ENCODE assay signal across 8 cellular contexts in genomic region chr3:141454906-141455602, GRCh38. TPM values are rescaled to one million over a fixed set of nuclear protein-coding genes. Genes with fewer than 3 reads are reported as not detected.
DNase-seq lines count a peak whose midpoint lies in the region; ATAC-seq and TF ChIP-seq lines count a peak whose summit lies in the region.

No MANE protein-coding gene starts in this region.

- no peaks in the 10 kb centered on the region for H3K9me3 ChIP-seq in PC-3 (ENCODE audit: low read length)

- H3K36me3 ChIP-seq in PC-3 (ENCODE audit: low read depth, low read length): no peaks in the 10 kb centered on the region

- no peaks in the 10 kb centered on the region for H3K27me3 ChIP-seq in PC-3 (ENCODE audit: low read length)

- H3K27ac Mint-ChIP-seq in brain: no peak overlapping the region
- H3K27ac Mint-ChIP-seq in stimulated activated effector memory CD8-positive, alpha-beta T cell treated with anti-CD3 and anti-CD28 coated beads, Interleukin-12 subunit alpha, Interleukin-12 subunit beta, amount 100 ng/mL, for 72 hours: no peak overlapping the region

- POLR2A ChIA-PET in PC-3 (lab: Charles Lee; ENCODE audit: unreplicated experiment): interaction anchor here (1.0 kb wide), 1 partner anchor 143 kb away, joined by 3 read pairs; no protein-coding TSS in a partner anchor

- peak overlapping the region; percentile 41 for H3K4me3 ChIP-seq in LNCaP clone FGC (ENCODE audit: low read depth, low read length)
- peak overlapping the region; percentile 44 for H3K4me3 ChIP-seq in PC-3 (ENCODE audit: low read length)

- H3K4me3 Mint-ChIP-seq in brain: no peak overlapping the region
- no peak overlapping the region for H3K4me3 Mint-ChIP-seq in stimulated activated effector memory CD8-positive, alpha-beta T cell treated with anti-CD3 and anti-CD28 coated beads, Interleukin-12 subunit alpha, Interleukin-12 subunit beta, amount 100 ng/mL, for 72 hours

- ATAC-seq in GM19468 (IDR thresholded peaks at IDR 0.05; ENCODE audit: extremely low read depth, unreplicated experiment) (peak; percentile 31), PC-3 (peak; percentile 72), HG03139 (IDR thresholded peaks at IDR 0.05; ENCODE audit: unreplicated experiment) (no peak)
- ATAC-seq in stimulated activated effector memory CD8-positive, alpha-beta T cell treated with anti-CD3 and anti-CD28 coated beads, Interleukin-12 subunit alpha, Interleukin-12 subunit beta, amount 100 ng/mL, for 72 hours: peak; percentile 93

- H3K9me3 Mint-ChIP-seq in brain: no peaks in the 10 kb centered on the region
- no peaks in the 10 kb centered on the region for H3K9me3 Mint-ChIP-seq in stimulated activated effector memory CD8-positive, alpha-beta T cell treated with anti-CD3 and anti-CD28 coated beads, Interleukin-12 subunit alpha, Interleukin-12 subunit beta, amount 100 ng/mL, for 72 hours

- H3F3A ChIP-seq in PC-3 (ENCODE audit: low read length, unreplicated experiment): no peaks in the 10 kb centered on the region

- H3K79me2 ChIP-seq in PC-3 (ENCODE audit: low read length): no peaks in the 10 kb centered on the region

- peak overlapping the region; percentile 82 for H2AFZ ChIP-seq in PC-3 (ENCODE audit: low read length)

- peaks cover 20% of the 10 kb centered on the region for H3K4me1 ChIP-seq in PC-3 (ENCODE audit: insufficient read depth, low read length)

- H3K9ac ChIP-seq in PC-3 (ENCODE audit: low read length): no peak overlapping the region

- no peaks in the 10 kb centered on the region for H4K20me1 ChIP-seq in PC-3 (ENCODE audit: low read length)

- no peaks in the 10 kb centered on the region for H3K9me2 ChIP-seq in PC-3 (replicated peaks; ENCODE audit: low read length)

- intact Hi-C loops in PC-3 (cut with micrococcal nuclease): loop anchor here (2.0 kb wide), 1 partner anchor 152 kb away; no protein-coding TSS in a partner anchor

- DNase-seq in DMS153 (lab: John Stamatoyannopoulos, UW): peak; percentile 72
- DNase-seq in LNCaP clone FGC (ENCODE audit: low read depth): peak; percentile 75
- DNase-seq in PC-3: peak; percentile 87
- DNase-seq in iPS-NIHi7 (ENCODE audit: extremely low spot score): peak; percentile 87
- peak in 1 of 2 donors; percentile 61 for DNase-seq in stimulated activated effector memory CD8-positive, alpha-beta T cell treated with anti-CD3 and anti-CD28 coated beads, Interleukin-12 subunit alpha, Interleukin-12 subunit beta, amount 100 ng/mL, for 72 hours (ENCODE audit: low spot score in 2 of 2)

- CTCF ChIA-PET in PC-3 (lab: Charles Lee): interaction anchor here (1.0 to 1.7 kb wide), 3 partner anchors 94 to 223 kb away, joined by 3 to 11 read pairs (median 9); partner anchors contain the start of gene PXYLP1

- TSS peak; percentile 68 for BruUV-seq in PC-3 (replicated peaks; lab: Mats Ljungman, UMichigan)

- H3K27ac ChIP-seq in PC-3 (ENCODE audit: low read length): peak overlapping the region; percentile 19; the same call in 1 of the 2 replicates

- peak overlapping the region; percentile 65 for H3K4me2 ChIP-seq in PC-3 (ENCODE audit: low read length)

- peaks cover 8% of the 10 kb centered on the region for H3K4me1 Mint-ChIP-seq in brain
- H3K4me1 Mint-ChIP-seq in stimulated activated effector memory CD8-positive, alpha-beta T cell treated with anti-CD3 and anti-CD28 coated beads, Interleukin-12 subunit alpha, Interleukin-12 subunit beta, amount 100 ng/mL, for 72 hours: peaks cover 20% of the 10 kb centered on the region

- H3K36me3 Mint-ChIP-seq in brain: no peaks in the 10 kb centered on the region
- H3K36me3 Mint-ChIP-seq in stimulated activated effector memory CD8-positive, alpha-beta T cell treated with anti-CD3 and anti-CD28 coated beads, Interleukin-12 subunit alpha, Interleukin-12 subunit beta, amount 100 ng/mL, for 72 hours: peaks cover 5% of the 10 kb centered on the region

- TF ChIP-seq CTCF in LNCaP clone FGC (IDR thresholded peaks at IDR 0.05; ENCODE audit: control insufficient read depth, extremely low read depth, insufficient read depth) (peak; percentile 85), PC-3 (conservative IDR thresholded peaks at IDR 0.05; ENCODE audit: low read depth, low read length) (peak; percentile 65), brain (conservative IDR thresholded peaks at IDR 0.05) (peak; percentile 57 to 62)

- H3K27me3 Mint-ChIP-seq in brain: peaks cover 8% of the 10 kb centered on the region

RNA-seq across cellular contexts. Expression of gene RASA2, which starts 31.8 kb away (rescaled TPM):
- 3.7 and 4.0 TPM in 2 replicates for total RNA-seq in PC-3 (2014; rRNA removed)
- polyA plus RNA-seq in brain (ENCODE audit: insufficient read depth, low read depth, low replicate concordance): 1.2 TPM
